Comparison of ENCODE assay signal across 18 cellular contexts in the genomic region with DNA sequence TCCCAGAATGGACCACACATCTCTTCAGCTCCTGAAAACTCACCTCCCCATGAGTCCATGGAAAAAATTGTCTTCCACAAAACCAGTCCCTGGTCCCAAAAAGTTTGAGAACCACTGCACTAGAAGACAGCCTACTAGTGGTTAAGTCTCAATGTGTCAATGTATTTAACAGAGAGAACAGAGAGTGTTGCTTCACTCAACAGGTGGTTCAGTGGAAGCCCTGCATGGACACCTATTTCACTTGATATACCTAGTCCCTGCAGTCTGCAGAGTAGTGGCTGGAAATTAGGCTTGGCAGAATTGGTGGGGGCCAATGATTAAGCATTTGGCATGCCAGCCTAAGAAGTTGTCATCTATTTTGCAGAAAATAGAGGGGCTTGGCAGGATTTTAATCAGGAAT. TPM values are rescaled to one million over a fixed set of nuclear protein-coding genes. Genes with fewer than 3 reads are reported as not detected.
"Had no signal": no experiment of that assay in that cellular context is flagged by ENCODE, and none has a peak within 500 bp of the region (broad histone marks: within the 10 kb centered on the region; RNA-seq: fewer than 3 reads in every experiment).

No MANE protein-coding gene starts in this region.

- H3K4me3 ChIP-seq: body of pancreas, colonic mucosa, esophagus muscularis mucosa, hepatocyte, lung, thyroid gland had no signal

- H3K27ac ChIP-seq: body of pancreas, colonic mucosa, esophagus muscularis mucosa, hepatocyte, thyroid gland had no signal

- H2AFZ ChIP-seq: hepatocyte had no signal

- H3K4me1 Mint-ChIP-seq: mesothelial cell of epicardium, WTC11 had no signal

- H3K79me2 ChIP-seq: hepatocyte had no signal

- H3K9me3 Mint-ChIP-seq: mesothelial cell of epicardium, neural crest cell, WTC11 had no signal

- H3K4me2 ChIP-seq: hepatocyte had no signal

- H3K36me3 Mint-ChIP-seq: mesothelial cell of epicardium, WTC11 had no signal

- H3K4me3 Mint-ChIP-seq: mesothelial cell of epicardium, neural crest cell, WTC11 had no signal

- H3K9me3 ChIP-seq: body of pancreas, colonic mucosa, esophagus muscularis mucosa, thyroid gland had no signal

- H3K27me3 ChIP-seq: body of pancreas, colonic mucosa, esophagus muscularis mucosa, hepatocyte, thyroid gland had no signal

- ATAC-seq: body of pancreas, sciatic nerve, WTC11 had no signal

- H3K36me3 ChIP-seq: colonic mucosa, esophagus muscularis mucosa, thyroid gland had no signal

- H3K4me1 ChIP-seq: body of pancreas, colonic mucosa, esophagus muscularis mucosa had no signal

- H3K27ac Mint-ChIP-seq: mesothelial cell of epicardium, WTC11 had no signal

- DNase-seq: activated gamma-delta T cell; activated T-cell treated with anti-CD3 and anti-CD28 coated beads, Interleukin-2, amount 50 U/mL, for 1 hour; amygdala; body of pancreas; caudate nucleus; colonic mucosa; islet precursor cell; T-helper 2 cell; thyroid gland had no signal

RNA-seq across cellular contexts. Expression of gene IL7R, which starts 23.0 kb away (rescaled TPM):
- total RNA-seq: neural crest cell had no signal

RNA-seq across cellular contexts. Expression of gene CAPSL, which starts 58.8 kb away (rescaled TPM):
- total RNA-seq: body of pancreas, colonic mucosa, esophagus muscularis mucosa, glomerular endothelial cell, hepatocyte, mesothelial cell of epicardium, neural crest cell, osteocyte, sciatic nerve, WTC11 had no signal
